Comparison of ENCODE assay signal across 8 cellular contexts in the genomic region with DNA sequence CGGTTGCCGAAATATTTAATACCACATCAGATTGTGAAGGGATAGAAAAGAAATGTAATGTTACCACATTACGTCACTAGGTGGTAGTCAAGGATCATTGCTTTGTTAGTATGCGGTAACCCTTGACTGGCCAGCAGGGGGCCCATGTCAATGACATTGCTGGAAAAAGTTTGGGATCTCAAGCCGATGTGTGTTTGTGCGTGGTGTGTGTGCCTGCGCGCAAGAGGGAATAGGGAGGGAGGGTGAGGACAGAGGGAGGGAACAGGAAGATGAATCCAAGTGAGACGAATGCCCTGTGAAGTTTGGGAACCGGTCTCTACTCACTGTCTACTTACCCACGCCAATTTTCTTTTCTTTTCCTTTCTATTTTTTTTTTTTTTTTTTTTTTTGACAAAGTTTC. TPM values are rescaled to one million over a fixed set of nuclear protein-coding genes. Genes with fewer than 3 reads are reported as not detected.
A peak's percentile ranks its signal among the peaks of the same experiment; 100 is the strongest.
DNase-seq lines count a peak whose midpoint lies in the region; ATAC-seq and FAIRE-seq lines count a peak whose summit lies in the region.

No MANE protein-coding gene starts in this region.

- peaks cover 7% of the 10 kb centered on the region for H3K4me1 Mint-ChIP-seq in activated CD4-positive, alpha-beta memory T cell treated with anti-CD3 and anti-CD28 coated beads, Interleukin-2, amount 10 ng/mL, durations not matched to agents 7 days and 5 days

- ATAC-seq in GM19455 (IDR thresholded peaks at IDR 0.05; ENCODE audit: unreplicated experiment) = peak; percentile 99
- peak; percentile 98 for ATAC-seq in HG03565 (IDR thresholded peaks at IDR 0.05; ENCODE audit: unreplicated experiment)

- H3K27me3 Mint-ChIP-seq in activated CD4-positive, alpha-beta memory T cell treated with anti-CD3 and anti-CD28 coated beads, Interleukin-2, amount 10 ng/mL, durations not matched to agents 7 days and 5 days = peaks cover 30% of the 10 kb centered on the region

- H3K36me3 Mint-ChIP-seq in activated CD4-positive, alpha-beta memory T cell treated with anti-CD3 and anti-CD28 coated beads, Interleukin-2, amount 10 ng/mL, durations not matched to agents 7 days and 5 days (ENCODE audit: low read depth) = no peaks in the 10 kb centered on the region

- H3K4me3 Mint-ChIP-seq in activated CD4-positive, alpha-beta memory T cell treated with anti-CD3 and anti-CD28 coated beads, Interleukin-2, amount 10 ng/mL, durations not matched to agents 7 days and 5 days = no peak overlapping the region

- H3K9me3 Mint-ChIP-seq in activated CD4-positive, alpha-beta memory T cell treated with anti-CD3 and anti-CD28 coated beads, Interleukin-2, amount 10 ng/mL, durations not matched to agents 7 days and 5 days = no peaks in the 10 kb centered on the region

- FAIRE-seq in endometrium (lab: Jason Lieb, UNC) = peak; percentile 80

- DNase-seq in COLO668 (lab: John Stamatoyannopoulos, UW; ENCODE audit: unreplicated experiment) (peak; percentile 82), NCI-H82 (lab: John Stamatoyannopoulos, UW) (peak; percentile 89), mucosa of gallbladder (ENCODE audit: low spot score) (peak; percentile 53)
- peak; percentile 58 for DNase-seq in activated CD4-positive, alpha-beta memory T cell treated with anti-CD3 and anti-CD28 coated beads, Interleukin-2, amount 10 ng/mL, durations not matched to agents 7 days and 5 days
- DNase-seq in stimulated activated CD8-positive, alpha-beta memory T cell treated with anti-CD3 and anti-CD28 coated beads, Interleukin-7, amount 100 ng/mL, for 4 hours (ENCODE audit: low read depth in 2 of 2) = peak; percentile 28 to 29

- CTCF ChIA-PET in activated CD4-positive, alpha-beta memory T cell treated with anti-CD3 and anti-CD28 coated beads, Interleukin-2, amount 10 ng/mL, durations not matched to agents 7 days and 5 days (lab: Charles Lee) = interaction anchor here (0.6 to 2.0 kb wide), 29 partner anchors 9 to 670 kb away, joined by 3 to 20 read pairs (median 4); partner anchors contain the start of gene MRGPRX2

- POLR2A ChIA-PET in activated CD4-positive, alpha-beta memory T cell treated with anti-CD3 and anti-CD28 coated beads, Interleukin-2, amount 10 ng/mL, durations not matched to agents 7 days and 5 days (lab: Charles Lee) = interaction anchor here (0.9 kb wide), 1 partner anchor 167 kb away, joined by 3 read pairs; no protein-coding TSS in a partner anchor

- no peak overlapping the region for H3K27ac Mint-ChIP-seq in activated CD4-positive, alpha-beta memory T cell treated with anti-CD3 and anti-CD28 coated beads, Interleukin-2, amount 10 ng/mL, durations not matched to agents 7 days and 5 days

RNA-seq across cellular contexts. Expression of gene MRGPRX2, which starts 10.7 kb away (rescaled TPM):
- not detected for total RNA-seq in activated CD4-positive, alpha-beta memory T cell treated with anti-CD3 and anti-CD28 coated beads, Interleukin-2, amount 10 ng/mL, durations not matched to agents 7 days and 5 days
- 0.09 TPM for total RNA-seq in mucosa of gallbladder

RNA-seq across cellular contexts. Expression of gene ZDHHC13, which starts 45.7 kb away (rescaled TPM):
- 10 to 100 TPM; 26.7 to 26.8 TPM for total RNA-seq in activated CD4-positive, alpha-beta memory T cell treated with anti-CD3 and anti-CD28 coated beads, Interleukin-2, amount 10 ng/mL, durations not matched to agents 7 days and 5 days
- 18.2 TPM for total RNA-seq in mucosa of gallbladder

Comparison
In these comparisons a context has a peak if more than half of its experiments do, and no peak if none do; other contexts are left out.
1. Peak in every context shown above with its lines: DNase-seq and ATAC-seq.
2. DNase-seq: peak in every context shown above with its lines; median percentile 89 in NCI-H82; 82 in COLO668; 58 in activated CD4-positive, alpha-beta memory T cell treated with anti-CD3 and anti-CD28 coated beads, Interleukin-2, amount 10 ng/mL, durations not matched to agents 7 days and 5 days; 53 in mucosa of gallbladder; 28 in stimulated activated CD8-positive, alpha-beta memory T cell treated with anti-CD3 and anti-CD28 coated beads, Interleukin-7, amount 100 ng/mL, for 4 hours.